ENCODE assay signal across 8 cellular contexts in the genomic region with DNA sequence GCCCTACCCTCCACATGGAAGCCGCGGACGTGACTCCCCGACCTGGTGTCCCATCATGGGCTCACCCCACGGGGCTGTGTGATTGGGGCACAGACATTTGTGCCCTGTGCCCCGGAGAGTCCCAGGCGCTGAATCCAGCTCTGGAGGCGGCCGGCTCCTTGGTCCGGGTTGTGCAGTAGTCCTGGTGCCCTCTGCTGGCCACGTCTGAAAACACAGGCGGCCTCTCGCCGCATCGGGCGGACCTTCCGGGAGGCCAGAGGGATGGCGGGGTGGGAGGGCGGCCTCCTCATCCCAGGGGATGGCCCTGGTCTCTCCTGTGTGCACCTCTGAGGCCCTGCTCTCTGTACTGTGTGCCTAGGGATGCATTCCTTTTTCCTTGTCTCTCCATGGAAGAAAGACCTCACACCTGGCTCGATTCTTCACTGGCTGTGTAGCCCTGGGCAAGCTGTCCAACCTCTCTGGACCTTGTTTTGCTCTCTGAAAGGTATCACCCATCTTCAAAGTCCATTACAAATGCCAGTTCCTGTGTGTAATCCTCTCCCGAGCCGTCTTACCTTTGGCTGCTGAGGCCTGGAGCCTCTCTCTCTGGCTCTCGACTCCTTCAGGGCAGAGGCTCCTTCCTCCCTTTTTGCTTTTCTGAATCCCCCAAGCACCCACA. TPM values are rescaled to one million over a fixed set of nuclear protein-coding genes. Genes with fewer than 3 reads are reported as not detected.
DNase-seq lines count a peak whose midpoint lies in the region; ATAC-seq and TF ChIP-seq lines count a peak whose summit lies in the region.

No MANE protein-coding gene starts in this region.

- no peaks in the 10 kb centered on the region for H3K9me3 Mint-ChIP-seq in activated CD8-positive, alpha-beta memory T cell treated with anti-CD3 and anti-CD28 coated beads, Interleukin-2, amount 10 ng/mL, durations not matched to agents 7 days and 5 days (ENCODE audit: low read depth)
- H3K9me3 Mint-ChIP-seq in type B pancreatic cell: no peaks in the 10 kb centered on the region

- peak; percentile 73 for DNase-seq in Ammon's horn (ENCODE audit: low spot score)
- peak; percentile 47 for DNase-seq in NCI-H2171 (lab: John Stamatoyannopoulos, UW)
- DNase-seq in activated CD8-positive, alpha-beta memory T cell treated with anti-CD3 and anti-CD28 coated beads, Interleukin-2, amount 10 ng/mL, durations not matched to agents 7 days and 5 days: peak; percentile 60
- peak; percentile 33 to 47 for DNase-seq in fibroblast of lung (ENCODE audit: low read depth in 2 of 2)
- DNase-seq in type B pancreatic cell (ENCODE audit: extremely low spot score, unreplicated experiment): peak; percentile 87

- H3K36me3 ChIP-seq in fibroblast of lung (ENCODE audit: control insufficient read depth, insufficient read depth, low read length) (no peaks in the 10 kb centered on the region), neural cell (ENCODE audit: insufficient read depth, low read length) (no peaks in the 10 kb centered on the region)

- H3K4me1 Mint-ChIP-seq in activated CD8-positive, alpha-beta memory T cell treated with anti-CD3 and anti-CD28 coated beads, Interleukin-2, amount 10 ng/mL, durations not matched to agents 7 days and 5 days: no peaks in the 10 kb centered on the region
- H3K4me1 Mint-ChIP-seq in type B pancreatic cell (ENCODE audit: unreplicated experiment): peaks cover 25% of the 10 kb centered on the region

- no peaks in the 10 kb centered on the region for H3K9me2 ChIP-seq in neural cell (ENCODE audit: insufficient read depth, low read length)

- peaks cover 5% of the 10 kb centered on the region for H3F3A ChIP-seq in neural cell (ENCODE audit: insufficient read depth, low read length, poor library complexity, severe bottlenecking)

- H3K27ac Mint-ChIP-seq in activated CD8-positive, alpha-beta memory T cell treated with anti-CD3 and anti-CD28 coated beads, Interleukin-2, amount 10 ng/mL, durations not matched to agents 7 days and 5 days: no peak overlapping the region
- H3K27ac Mint-ChIP-seq in type B pancreatic cell: peak overlapping the region; percentile 21

- H3K9me3 ChIP-seq in fibroblast of lung (ENCODE audit: control insufficient read depth, insufficient read depth, low read depth, low read length) (no peaks in the 10 kb centered on the region), neural cell (ENCODE audit: low read length) (no peaks in the 10 kb centered on the region)

- H3K4me2 ChIP-seq in fibroblast of lung (ENCODE audit: extremely low read depth, insufficient read depth, low read length) (no peak overlapping the region), neural cell (ENCODE audit: low read length) (no peak overlapping the region)

- H3K79me2 ChIP-seq in fibroblast of lung (ENCODE audit: control insufficient read depth, insufficient read depth, low read length) (no peaks in the 10 kb centered on the region), neural cell (replicated peaks; ENCODE audit: insufficient read depth, low read length) (peaks cover 37% of the 10 kb centered on the region)

- H3K4me1 ChIP-seq in fibroblast of lung (ENCODE audit: control insufficient read depth, extremely low read depth, insufficient read depth, low read length): no peaks in the 10 kb centered on the region

- H3K27ac ChIP-seq in fibroblast of lung (ENCODE audit: insufficient read depth, low read length) (no peak overlapping the region), neural cell (ENCODE audit: low read length) (peak overlapping the region; percentile 58)

- no peak overlapping the region for H2AFZ ChIP-seq in fibroblast of lung (ENCODE audit: low read length)
- no peak overlapping the region for H2AFZ ChIP-seq in neural cell (ENCODE audit: low read depth, low read length)

- H3K27me3 ChIP-seq in fibroblast of lung (ENCODE audit: control insufficient read depth, insufficient read depth, low read length) (no peaks in the 10 kb centered on the region), neural cell (ENCODE audit: insufficient read depth, low read depth, low read length) (no peaks in the 10 kb centered on the region)

- peak; percentile 90 for ATAC-seq in GM18511 (IDR thresholded peaks at IDR 0.05; ENCODE audit: unreplicated experiment)
- peak; percentile 74 for ATAC-seq in HG03039 (IDR thresholded peaks at IDR 0.05; ENCODE audit: unreplicated experiment)
- peak; percentile 39 for ATAC-seq in activated CD8-positive, alpha-beta memory T cell treated with anti-CD3 and anti-CD28 coated beads, Interleukin-2, amount 10 ng/mL, durations not matched to agents 7 days and 5 days

- H3K9ac ChIP-seq in fibroblast of lung (ENCODE audit: insufficient read depth, low read length) (no peak overlapping the region), neural cell (ENCODE audit: low read length) (peak overlapping the region; percentile 20)

- TF ChIP-seq EP300 in neural cell (conservative IDR thresholded peaks at IDR 0.05; ENCODE audit: poor library complexity, severe bottlenecking): no peak

- CTCF ChIA-PET in activated CD8-positive, alpha-beta memory T cell treated with anti-CD3 and anti-CD28 coated beads, Interleukin-2, amount 10 ng/mL, durations not matched to agents 7 days and 5 days (lab: Charles Lee): no interaction called here

- H3K27me3 Mint-ChIP-seq in activated CD8-positive, alpha-beta memory T cell treated with anti-CD3 and anti-CD28 coated beads, Interleukin-2, amount 10 ng/mL, durations not matched to agents 7 days and 5 days: peaks cover 10% of the 10 kb centered on the region
- peaks cover 51% of the 10 kb centered on the region for H3K27me3 Mint-ChIP-seq in type B pancreatic cell

- H4K20me1 ChIP-seq in fibroblast of lung (ENCODE audit: control insufficient read depth, extremely low read depth, insufficient read depth, low read length) (no peaks in the 10 kb centered on the region), neural cell (ENCODE audit: insufficient read depth) (peaks cover 24% of the 10 kb centered on the region)

- no peak overlapping the region for H3K4me3 Mint-ChIP-seq in activated CD8-positive, alpha-beta memory T cell treated with anti-CD3 and anti-CD28 coated beads, Interleukin-2, amount 10 ng/mL, durations not matched to agents 7 days and 5 days
- no peak overlapping the region for H3K4me3 Mint-ChIP-seq in type B pancreatic cell

- TF ChIP-seq CTCF in fibroblast of lung (conservative IDR thresholded peaks at IDR 0.05 in 1 of 2, IDR thresholded peaks at IDR 0.05 in 1 of 2; ENCODE audit: low read depth in 1 of 2, low read length in 2 of 2) (peak; percentile 79), neural cell (IDR thresholded peaks at IDR 0.05; ENCODE audit: poor library complexity, severe bottlenecking) (peak; percentile 83), type B pancreatic cell (conservative IDR thresholded peaks at IDR 0.05) (peak; percentile 93)

- peak; percentile 82 for TF ChIP-seq RAD21 in neural cell (conservative IDR thresholded peaks at IDR 0.05)

- H3K4me3 ChIP-seq in fibroblast of lung (replicated peaks in 1 of 4; ENCODE audit: control extremely low read depth in 1 of 4, insufficient read depth in 1 of 4, low read depth in 3 of 4, low read length in 4 of 4) (no peak overlapping the region), neural cell (ENCODE audit: low read length) (peak overlapping the region; percentile 55)

- H3K36me3 Mint-ChIP-seq in activated CD8-positive, alpha-beta memory T cell treated with anti-CD3 and anti-CD28 coated beads, Interleukin-2, amount 10 ng/mL, durations not matched to agents 7 days and 5 days: no peaks in the 10 kb centered on the region
- no peaks in the 10 kb centered on the region for H3K36me3 Mint-ChIP-seq in type B pancreatic cell

TF ChIP-seq in neural cell, 6 proteins besides CTCF, POLR2A, EP300 and RAD21:
- TF ChIP-seq, protein P1, sequence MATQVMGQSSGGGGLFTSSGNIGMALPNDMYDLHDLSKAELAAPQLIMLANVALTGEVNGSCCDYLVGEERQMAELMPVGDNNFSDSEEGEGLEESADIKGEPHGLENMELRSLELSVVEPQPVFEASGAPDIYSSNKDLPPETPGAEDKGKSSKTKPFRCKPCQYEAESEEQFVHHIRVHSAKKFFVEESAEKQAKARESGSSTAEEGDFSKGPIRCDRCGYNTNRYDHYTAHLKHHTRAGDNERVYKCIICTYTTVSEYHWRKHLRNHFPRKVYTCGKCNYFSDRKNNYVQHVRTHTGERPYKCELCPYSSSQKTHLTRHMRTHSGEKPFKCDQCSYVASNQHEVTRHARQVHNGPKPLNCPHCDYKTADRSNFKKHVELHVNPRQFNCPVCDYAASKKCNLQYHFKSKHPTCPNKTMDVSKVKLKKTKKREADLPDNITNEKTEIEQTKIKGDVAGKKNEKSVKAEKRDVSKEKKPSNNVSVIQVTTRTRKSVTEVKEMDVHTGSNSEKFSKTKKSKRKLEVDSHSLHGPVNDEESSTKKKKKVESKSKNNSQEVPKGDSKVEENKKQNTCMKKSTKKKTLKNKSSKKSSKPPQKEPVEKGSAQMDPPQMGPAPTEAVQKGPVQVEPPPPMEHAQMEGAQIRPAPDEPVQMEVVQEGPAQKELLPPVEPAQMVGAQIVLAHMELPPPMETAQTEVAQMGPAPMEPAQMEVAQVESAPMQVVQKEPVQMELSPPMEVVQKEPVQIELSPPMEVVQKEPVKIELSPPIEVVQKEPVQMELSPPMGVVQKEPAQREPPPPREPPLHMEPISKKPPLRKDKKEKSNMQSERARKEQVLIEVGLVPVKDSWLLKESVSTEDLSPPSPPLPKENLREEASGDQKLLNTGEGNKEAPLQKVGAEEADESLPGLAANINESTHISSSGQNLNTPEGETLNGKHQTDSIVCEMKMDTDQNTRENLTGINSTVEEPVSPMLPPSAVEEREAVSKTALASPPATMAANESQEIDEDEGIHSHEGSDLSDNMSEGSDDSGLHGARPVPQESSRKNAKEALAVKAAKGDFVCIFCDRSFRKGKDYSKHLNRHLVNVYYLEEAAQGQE (IDR thresholded peaks at IDR 0.05; ENCODE audit: borderline replicate concordance): no peak
- TF ChIP-seq SMC3 (conservative IDR thresholded peaks at IDR 0.05; ENCODE audit: poor library complexity) (peak; percentile 89), EZH2 (IDR thresholded peaks at IDR 0.05; ENCODE audit: borderline replicate concordance, insufficient read depth, low read length, poor library complexity, severe bottlenecking) (no peak)

RNA-seq across cellular contexts. Expression of a gene that starts 27.6 kb away (rescaled TPM):
- total RNA-seq in activated CD8-positive, alpha-beta memory T cell treated with anti-CD3 and anti-CD28 coated beads, Interleukin-2, amount 10 ng/mL, durations not matched to agents 7 days and 5 days: not detected
- 0.17 TPM in 1 of 2 replicates, not detected in the other for total RNA-seq in fibroblast of lung
- polyA plus RNA-seq in fibroblast of lung: not detected in 2 replicates
- polyA plus RNA-seq in fibroblast of lung (2012): not detected in 2 replicates
- polyA minus RNA-seq in fibroblast of lung (ENCODE audit: low replicate concordance): not detected in 2 replicates
- polyA plus RNA-seq in neural cell: 191 and 206 TPM in 2 replicates
- polyA minus RNA-seq in neural cell: 171 and 217 TPM in 2 replicates
- total RNA-seq in type B pancreatic cell (ENCODE audit: low replicate concordance): 8.4 and 9.2 TPM in 2 replicates

Comparison
In these comparisons a context has a peak if more than half of its experiments do, and no peak if none do; other contexts are left out.
1. ATAC-seq: peak in every context shown above with its lines; median percentile 90 in GM18511; 74 in HG03039; 39 in activated CD8-positive, alpha-beta memory T cell treated with anti-CD3 and anti-CD28 coated beads, Interleukin-2, amount 10 ng/mL, durations not matched to agents 7 days and 5 days.